In genomic region chr18:8705280-8705940, GRCh38 we compare ENCODE assay signal across 8 cellular contexts. TPM values are rescaled to one million over a fixed set of nuclear protein-coding genes. Genes with fewer than 3 reads are reported as not detected.
DNase-seq lines count a peak whose midpoint lies in the region; ATAC-seq and TF ChIP-seq lines count a peak whose summit lies in the region.

TSS of gene MTCL1 (plus strand) at chr18:8705556. CDS start at chr18:8705661, 105 bp downstream.

- intact Hi-C loops in heart right ventricle (cut with DNase I): no loop called here

- peak within 1 kb of the TSS; percentile 84 for H3K14ac ChIP-seq in trophoblast cell (ENCODE audit: low read length)

- H3K9me3 ChIP-seq in BE2C: no peaks in the 10 kb centered on the region
- H3K9me3 ChIP-seq in heart right ventricle: no peaks in the 10 kb centered on the region
- H3K9me3 ChIP-seq in trophoblast cell (ENCODE audit: insufficient read depth, low read depth, low read length): peaks cover 2% of the 10 kb centered on the region

- H3K4me3 Mint-ChIP-seq in activated naive CD8-positive, alpha-beta T cell treated with anti-CD3 and anti-CD28 coated beads for 36 hours: peak within 1 kb of the TSS; percentile 83

- peaks cover 12% of the 10 kb centered on the region for H3K4me1 Mint-ChIP-seq in activated naive CD8-positive, alpha-beta T cell treated with anti-CD3 and anti-CD28 coated beads for 36 hours

- H2BK120ac ChIP-seq in trophoblast cell (ENCODE audit: insufficient read depth, low read length, poor library complexity): no peak within 1 kb of the TSS

- no peak within 1 kb of the TSS for H2BK5ac ChIP-seq in trophoblast cell (ENCODE audit: low read depth, low read length, poor library complexity)

- TF ChIP-seq CTCF in BE2C (IDR thresholded peaks at IDR 0.05; ENCODE audit: low read depth, low read length): no peak
- TF ChIP-seq CTCF in heart right ventricle (IDR thresholded peaks at IDR 0.05): peak in 1 of 9 donors; percentile 3

- H3K9ac ChIP-seq in trophoblast cell (ENCODE audit: low read length): peak within 1 kb of the TSS; percentile 8

- H3K4me1 ChIP-seq in BE2C: no peaks in the 10 kb centered on the region
- peaks cover 8 to 31% (median 21%) of the 10 kb centered on the region in 9 donors for H3K4me1 ChIP-seq in heart right ventricle
- peaks cover 14 to 17% of the 10 kb centered on the region in 2 experiments for H3K4me1 ChIP-seq in trophoblast cell (ENCODE audit: control insufficient read depth in 1 of 2, insufficient read depth in 2 of 2, low read length in 2 of 2)

- peak within 1 kb of the TSS; percentile 24 for H4K12ac ChIP-seq in trophoblast cell (ENCODE audit: low read depth, low read length)

- no peak within 1 kb of the TSS for H2BK12ac ChIP-seq in trophoblast cell (ENCODE audit: low read length)

- ATAC-seq in GM18861 (IDR thresholded peaks at IDR 0.05; ENCODE audit: unreplicated experiment): peak; percentile 34
- peak; percentile 32 for ATAC-seq in HG03025 (IDR thresholded peaks at IDR 0.05; ENCODE audit: low FRiP score, unreplicated experiment)
- peak in 1 of 8 donors; percentile 0 for ATAC-seq in heart right ventricle

- H3K23ac ChIP-seq in trophoblast cell (ENCODE audit: low read length): no peak within 1 kb of the TSS

- 1% methylated on average over 33 to 113 of the region's 113 CpGs for WGBS in heart right ventricle, 2 donors
- WGBS in trophoblast cell (ENCODE audit: extremely low coverage, insufficient coverage, insufficient read length): no CpG with 5 or more reads among the region's 113 CpGs

- H3K36me3 Mint-ChIP-seq in activated naive CD8-positive, alpha-beta T cell treated with anti-CD3 and anti-CD28 coated beads for 36 hours: no peaks in the 10 kb centered on the region

- peaks cover 3% of the 10 kb centered on the region for H3K79me1 ChIP-seq in trophoblast cell (ENCODE audit: low read length)

- peak within 1 kb of the TSS; percentile 96 for H3K4me2 ChIP-seq in trophoblast cell (ENCODE audit: low read length)

- H3K18ac ChIP-seq in trophoblast cell (ENCODE audit: low read length): peak within 1 kb of the TSS; percentile 77

- DNase-seq in BE2C: peak; percentile 50
- DNase-seq in NCI-H69 (lab: John Stamatoyannopoulos, UW): peak; percentile 96
- DNase-seq in activated naive CD8-positive, alpha-beta T cell treated with anti-CD3 and anti-CD28 coated beads for 36 hours: peak; percentile 48
- DNase-seq in heart right ventricle: peak in 1 of 2 donors; percentile 14
- peak in 1 of 2 donors; percentile 52 for DNase-seq in trophoblast cell
- no peak for DNase-seq in COLO829 (ENCODE audit: low spot score)

- no peak within 1 kb of the TSS for H2AK5ac ChIP-seq in trophoblast cell (ENCODE audit: low read length)

- peaks cover 67% of the 10 kb centered on the region for H3K27me3 Mint-ChIP-seq in activated naive CD8-positive, alpha-beta T cell treated with anti-CD3 and anti-CD28 coated beads for 36 hours

- peak within 1 kb of the TSS; percentile 82 for H2AFZ ChIP-seq in trophoblast cell (ENCODE audit: insufficient read depth, low read length, poor library complexity)

- H3K4me3 ChIP-seq in BE2C (ENCODE audit: low read depth, low read length) (peak within 1 kb of the TSS; percentile 71), heart right ventricle (peak within 1 kb of the TSS; percentile 37 to 85 (median 72)), trophoblast cell (ENCODE audit: low read depth, low read length) (peak within 1 kb of the TSS; percentile 82)

- H3K36me3 ChIP-seq in BE2C (no peaks in the 10 kb centered on the region), heart right ventricle (no peaks in the 10 kb centered on the region), trophoblast cell (ENCODE audit: control insufficient read depth in 1 of 2, insufficient read depth in 2 of 2, low read length in 2 of 2) (no peaks in the 10 kb centered on the region)

- H3K27me3 ChIP-seq in BE2C (no peaks in the 10 kb centered on the region), heart right ventricle (peaks cover 0 to 69% (median 0%) of the 10 kb centered on the region in 7 donors), trophoblast cell (ENCODE audit: insufficient read depth, low read length) (peaks cover 15% of the 10 kb centered on the region)

- H4K8ac ChIP-seq in trophoblast cell (ENCODE audit: low read depth, low read length): peak within 1 kb of the TSS; percentile 77

- peak within 1 kb of the TSS; percentile 22 for H3K4ac ChIP-seq in trophoblast cell (ENCODE audit: low read depth, low read length)

- no peak within 1 kb of the TSS for H3K27ac Mint-ChIP-seq in activated naive CD8-positive, alpha-beta T cell treated with anti-CD3 and anti-CD28 coated beads for 36 hours

- peaks cover 2% of the 10 kb centered on the region for H3K79me2 ChIP-seq in trophoblast cell (ENCODE audit: control insufficient read depth, insufficient read depth, low read length, poor library complexity)

- H3K27ac ChIP-seq in heart right ventricle: peak within 1 kb of the TSS; percentile 76 to 98 (median 91)
- no peak within 1 kb of the TSS for H3K27ac ChIP-seq in trophoblast cell (ENCODE audit: low read depth, low read length)

- no peaks in the 10 kb centered on the region for H3K9me3 Mint-ChIP-seq in activated naive CD8-positive, alpha-beta T cell treated with anti-CD3 and anti-CD28 coated beads for 36 hours

- H4K91ac ChIP-seq in trophoblast cell (ENCODE audit: low read depth, low read length): peak within 1 kb of the TSS; percentile 55

RNA-seq across cellular contexts. Expression of gene MTCL1, which starts in this region (rescaled TPM):
- 12.3 TPM for polyA plus RNA-seq in BE2C (2012; ENCODE audit: insufficient read depth, insufficient read length, low read depth)
- total RNA-seq in activated naive CD8-positive, alpha-beta T cell treated with anti-CD3 and anti-CD28 coated beads for 36 hours: under 1 TPM; 0.14 to 0.43 TPM
- 10 to 100 TPM in 4 of 10 donors, 1 to 10 TPM in 6; 3.3 to 17.2 (median 8.8) TPM for total RNA-seq in heart right ventricle
- 1 to 10 TPM; 1.9 to 9.6 TPM for polyA plus RNA-seq in heart right ventricle
- 3.0 and 3.4 TPM in 2 replicates for polyA plus RNA-seq in trophoblast cell (2013)

Comparison
In these comparisons a context has a peak if more than half of its experiments do, and no peak if none do; other contexts are left out.
1. Peak in DNase-seq in activated naive CD8-positive, alpha-beta T cell treated with anti-CD3 and anti-CD28 coated beads for 36 hours; RNA of the gene not detected or under 1 TPM.